Comparison of ENCODE assay signal across 14 cellular contexts in the genomic region with DNA sequence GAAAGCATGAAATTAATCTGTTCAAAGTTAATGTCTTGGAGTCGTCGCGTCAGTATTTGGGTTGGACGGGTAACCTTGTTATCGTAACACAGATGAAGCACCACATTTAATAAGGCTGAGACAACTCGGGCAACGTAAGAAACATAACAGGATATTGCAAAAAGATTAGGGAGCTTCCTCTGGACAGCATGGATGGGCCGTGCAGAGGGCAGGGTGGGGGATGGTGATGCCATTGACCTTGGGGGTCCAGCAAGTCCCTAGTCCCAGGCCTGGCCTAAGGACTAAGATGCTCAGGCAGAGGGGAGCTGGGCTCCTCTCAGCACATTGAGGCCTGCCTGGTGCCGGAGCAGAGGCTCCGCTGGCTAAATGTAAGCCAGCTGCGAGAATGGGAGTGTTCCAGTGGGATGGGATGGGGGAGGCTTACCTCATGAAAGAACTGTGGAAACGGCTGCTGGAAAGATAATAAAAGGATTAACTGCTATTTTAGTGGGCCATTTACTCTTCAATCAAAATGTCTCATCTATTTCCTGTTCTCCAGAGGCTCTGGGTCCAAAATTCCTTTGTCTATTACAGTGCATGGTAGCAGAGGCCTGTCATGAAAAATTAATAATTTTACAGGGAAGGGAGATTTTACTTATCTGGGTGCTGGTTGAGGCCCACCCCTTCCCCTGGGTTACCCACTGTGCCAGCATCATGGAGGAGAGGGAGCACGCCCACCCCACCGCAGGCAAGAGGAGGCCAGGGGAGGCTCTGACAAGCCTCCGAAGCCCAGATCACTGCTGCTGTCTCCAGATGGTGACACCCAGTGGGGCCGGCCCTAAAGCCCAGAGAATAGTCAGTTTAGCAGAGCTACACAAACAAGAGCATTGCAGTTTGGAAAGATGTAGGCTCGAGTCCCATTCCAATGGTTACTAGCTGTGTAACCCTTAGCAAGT.
DNase-seq lines count a peak whose midpoint lies in the region; ATAC-seq and TF ChIP-seq lines count a peak whose summit lies in the region.
"Had no signal": no experiment of that assay in that cellular context is flagged by ENCODE, and none has a peak within 500 bp of the region (broad histone marks: within the 10 kb centered on the region; RNA-seq: fewer than 3 reads in every experiment).

No MANE protein-coding gene starts in this region.

- H3K4me3 Mint-ChIP-seq in activated CD8-positive, alpha-beta memory T cell treated with anti-CD3 and anti-CD28 coated beads, Interleukin-2, amount 10 ng/mL, durations not matched to agents 7 days and 5 days, result no peak overlapping the region
- H3K4me3 Mint-ChIP-seq: CD8-positive, alpha-beta T cell had no signal

- H3K36me3 Mint-ChIP-seq in activated CD8-positive, alpha-beta memory T cell treated with anti-CD3 and anti-CD28 coated beads, Interleukin-2, amount 10 ng/mL, durations not matched to agents 7 days and 5 days, result no peaks in the 10 kb centered on the region
- H3K36me3 Mint-ChIP-seq: CD8-positive, alpha-beta T cell had no signal

- H2AFZ ChIP-seq in GM23248 (no peak overlapping the region), smooth muscle cell (ENCODE audit: low read depth) (no peak overlapping the region)
- H2AFZ ChIP-seq: parathyroid adenoma had no signal

- no peak for ATAC-seq in activated CD8-positive, alpha-beta memory T cell treated with anti-CD3 and anti-CD28 coated beads, Interleukin-2, amount 10 ng/mL, durations not matched to agents 7 days and 5 days
- ATAC-seq in heart right ventricle, result peak in 6 of 8 donors; percentile 51 to 66 (median 59)
- ATAC-seq: CD8-positive, alpha-beta T cell had no signal

- H3K4me1 ChIP-seq in GM23248 (ENCODE audit: insufficient read depth) (no peaks in the 10 kb centered on the region), heart right ventricle (peaks cover 0 to 12% (median 0%) of the 10 kb centered on the region in 9 donors), smooth muscle cell (ENCODE audit: low read depth) (peaks cover 10% of the 10 kb centered on the region), BE2C (no peaks in the 10 kb centered on the region)
- H3K4me1 ChIP-seq: parathyroid adenoma had no signal

- no peaks in the 10 kb centered on the region for H3K9me2 ChIP-seq in GM23248 (ENCODE audit: insufficient read depth)

- DNase-seq in GM23248 (peak; percentile 27), heart right ventricle (peak in 1 of 2 donors; percentile 20), smooth muscle cell (lab: John Stamatoyannopoulos, UW; ENCODE audit: unreplicated experiment) (no peak), NCI-H1417 (lab: John Stamatoyannopoulos, UW) (no peak), BE2C (no peak), hypothalamus (lab: John Stamatoyannopoulos, UW) (no peak)
- DNase-seq in activated CD8-positive, alpha-beta memory T cell treated with anti-CD3 and anti-CD28 coated beads, Interleukin-2, amount 10 ng/mL, durations not matched to agents 7 days and 5 days, result peak; percentile 16
- DNase-seq: activated naive CD4-positive, alpha-beta T cell; effector memory CD4-positive, alpha-beta T cell; kidney; OCI-M1 had no signal

- CTCF ChIA-PET in activated CD8-positive, alpha-beta memory T cell treated with anti-CD3 and anti-CD28 coated beads, Interleukin-2, amount 10 ng/mL, durations not matched to agents 7 days and 5 days (lab: Charles Lee), result no interaction called here

- 32 to 36% methylated on average over 17 of the region's 17 CpGs for WGBS in GM23248 (ENCODE audit: low coverage in 1 of 2, low lambda C conversion rate in 2 of 2, missing lambda C conversion rate in 2 of 2), 2 experiments
- WGBS in heart right ventricle, 2 donors, result 64 to 66% methylated on average over 17 of the region's 17 CpGs
- WGBS in smooth muscle cell (ENCODE audit: low lambda C conversion rate), result 21% methylated on average over 17 of the region's 17 CpGs

- H3K27ac ChIP-seq in GM23248 (no peak overlapping the region), heart right ventricle (peak overlapping the region in 8 of 10 donors; percentile 40 to 64 (median 54)), smooth muscle cell (ENCODE audit: low read depth) (peak overlapping the region; percentile 85)
- H3K27ac ChIP-seq: parathyroid adenoma, thoracic aorta had no signal

- no peaks in the 10 kb centered on the region for H3K9me3 Mint-ChIP-seq in activated CD8-positive, alpha-beta memory T cell treated with anti-CD3 and anti-CD28 coated beads, Interleukin-2, amount 10 ng/mL, durations not matched to agents 7 days and 5 days (ENCODE audit: low read depth)
- H3K9me3 Mint-ChIP-seq: CD8-positive, alpha-beta T cell had no signal

- H3K27me3 ChIP-seq in GM23248 (replicated peaks; ENCODE audit: insufficient read depth) (peaks cover 14% of the 10 kb centered on the region), heart right ventricle (peaks cover 0 to 19% (median 0%) of the 10 kb centered on the region in 7 donors), smooth muscle cell (ENCODE audit: low read depth) (no peaks in the 10 kb centered on the region), BE2C (no peaks in the 10 kb centered on the region)

- TF ChIP-seq CTCF in heart right ventricle (IDR thresholded peaks at IDR 0.05) (no peak), smooth muscle cell (IDR thresholded peaks at IDR 0.05; ENCODE audit: borderline replicate concordance, insufficient read depth, poor library complexity, severe bottlenecking) (no peak), BE2C (IDR thresholded peaks at IDR 0.05; ENCODE audit: low read depth, low read length) (no peak)

- no peaks in the 10 kb centered on the region for H3K9me3 ChIP-seq in GM23248 (ENCODE audit: low read depth)
- no peaks in the 10 kb centered on the region for H3K9me3 ChIP-seq in heart right ventricle
- H3K9me3 ChIP-seq in smooth muscle cell (replicated peaks; ENCODE audit: low read depth), result no peaks in the 10 kb centered on the region
- no peaks in the 10 kb centered on the region for H3K9me3 ChIP-seq in BE2C
- H3K9me3 ChIP-seq: thoracic aorta had no signal

- H3K4me3 ChIP-seq in GM23248 (no peak overlapping the region), heart right ventricle (no peak overlapping the region), smooth muscle cell (no peak overlapping the region), BE2C (ENCODE audit: low read depth, low read length) (no peak overlapping the region)
- H3K4me3 ChIP-seq: thoracic aorta had no signal

- H3K4me1 Mint-ChIP-seq in activated CD8-positive, alpha-beta memory T cell treated with anti-CD3 and anti-CD28 coated beads, Interleukin-2, amount 10 ng/mL, durations not matched to agents 7 days and 5 days, result no peaks in the 10 kb centered on the region

- no peak overlapping the region for H3K27ac Mint-ChIP-seq in activated CD8-positive, alpha-beta memory T cell treated with anti-CD3 and anti-CD28 coated beads, Interleukin-2, amount 10 ng/mL, durations not matched to agents 7 days and 5 days
- H3K27ac Mint-ChIP-seq: CD8-positive, alpha-beta T cell had no signal

- H3K36me3 ChIP-seq in GM23248 (ENCODE audit: low read depth) (no peaks in the 10 kb centered on the region), heart right ventricle (no peaks in the 10 kb centered on the region), smooth muscle cell (ENCODE audit: low read depth) (no peaks in the 10 kb centered on the region), BE2C (no peaks in the 10 kb centered on the region)
- H3K36me3 ChIP-seq: thoracic aorta had no signal

- H4K20me1 ChIP-seq in GM23248 (ENCODE audit: insufficient read depth) (no peaks in the 10 kb centered on the region), smooth muscle cell (ENCODE audit: low read depth) (no peaks in the 10 kb centered on the region)

- H3K4me2 ChIP-seq in GM23248 (ENCODE audit: unreplicated experiment), result no peak overlapping the region
- peak overlapping the region; percentile 50 for H3K4me2 ChIP-seq in smooth muscle cell

- in situ Hi-C loops in GM23248 (cut with MboI), result no loop called here

- intact Hi-C loops in heart right ventricle (cut with DNase I), result loop anchor here in 2 of 10 donors (10.0 kb wide), 1 partner anchor 106 kb away; no protein-coding TSS in a partner anchor

- no peaks in the 10 kb centered on the region for H3K27me3 Mint-ChIP-seq in activated CD8-positive, alpha-beta memory T cell treated with anti-CD3 and anti-CD28 coated beads, Interleukin-2, amount 10 ng/mL, durations not matched to agents 7 days and 5 days

- no peaks in the 10 kb centered on the region for H3K79me2 ChIP-seq in GM23248 (ENCODE audit: insufficient read depth)
- no peaks in the 10 kb centered on the region for H3K79me2 ChIP-seq in smooth muscle cell (ENCODE audit: low read depth)
- H3K79me2 ChIP-seq: parathyroid adenoma had no signal

- H3K9ac ChIP-seq in GM23248 (no peak overlapping the region), smooth muscle cell (ENCODE audit: low read depth) (peak overlapping the region; percentile 29)
- H3K9ac ChIP-seq: parathyroid adenoma had no signal

- H3F3A ChIP-seq in GM23248 (ENCODE audit: insufficient read depth) (no peaks in the 10 kb centered on the region), smooth muscle cell (ENCODE audit: low read depth) (peaks cover 15% of the 10 kb centered on the region)

Comparison
In these comparisons a context has a peak if more than half of its experiments do, and no peak if none do; other contexts are left out.
1. DNase-seq: peak in GM23248 (single experiment) and activated CD8-positive, alpha-beta memory T cell treated with anti-CD3 and anti-CD28 coated beads, Interleukin-2, amount 10 ng/mL, durations not matched to agents 7 days and 5 days (single experiment); none in smooth muscle cell (single experiment), NCI-H1417 (0 of 3), BE2C (single experiment) and hypothalamus (0 of 51).